8 cellular contexts compared by ENCODE assay signal in the genomic region with DNA sequence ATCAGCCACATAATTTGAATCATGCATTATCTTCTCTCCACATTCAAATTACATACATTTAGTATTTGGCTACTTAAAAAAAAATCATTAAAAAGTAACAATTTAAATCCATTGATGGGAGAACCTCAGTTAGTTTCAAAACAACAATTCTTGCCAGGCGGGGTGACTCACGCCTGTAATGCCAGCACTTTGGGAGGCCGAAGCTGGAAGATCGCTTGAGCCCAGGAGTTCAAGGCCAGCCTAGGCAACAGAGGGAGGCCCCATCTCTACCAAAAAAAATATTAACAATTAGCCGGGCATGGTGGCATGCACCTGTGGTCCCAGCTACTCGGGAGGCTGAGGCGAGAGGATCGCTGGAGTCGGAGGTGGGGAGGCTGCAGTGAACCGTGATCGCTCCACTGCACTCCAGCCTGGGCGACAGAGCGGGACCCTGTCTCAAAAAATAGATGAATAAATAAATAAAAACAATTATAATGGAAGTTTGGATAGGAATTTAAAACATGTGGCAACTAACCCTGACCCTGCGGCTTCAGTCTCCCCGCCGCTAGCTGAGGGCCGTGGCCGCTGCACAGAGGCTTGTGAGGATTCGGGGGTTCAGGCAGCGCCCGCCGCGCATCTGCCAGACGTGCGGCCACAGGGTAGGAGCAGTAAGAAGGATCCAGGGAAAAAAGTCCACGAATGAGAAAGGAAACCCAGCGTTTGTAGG. TPM values are rescaled to one million over a fixed set of nuclear protein-coding genes. Genes with fewer than 3 reads are reported as not detected.
DNase-seq lines count a peak whose midpoint lies in the region; ATAC-seq and TF ChIP-seq lines count a peak whose summit lies in the region.

No MANE protein-coding gene starts in this region.

- peaks cover 0 to 4% of the 10 kb centered on the region in 2 donors for H3K27me3 Mint-ChIP-seq in CD8-positive, alpha-beta memory T cell
- H3K27me3 Mint-ChIP-seq in endodermal cell (ENCODE audit: insufficient read depth): no peaks in the 10 kb centered on the region
- H3K27me3 Mint-ChIP-seq in osteocyte (ENCODE audit: unreplicated experiment): no peaks in the 10 kb centered on the region

- peaks cover 35 to 50% (median 45%) of the 10 kb centered on the region in 3 donors for H3K4me1 Mint-ChIP-seq in CD8-positive, alpha-beta memory T cell
- H3K4me1 Mint-ChIP-seq in endodermal cell (peaks cover 10% of the 10 kb centered on the region), osteocyte (ENCODE audit: unreplicated experiment) (peaks cover 46% of the 10 kb centered on the region)

- no peaks in the 10 kb centered on the region for H3K9me3 Mint-ChIP-seq in CD8-positive, alpha-beta memory T cell
- no peaks in the 10 kb centered on the region for H3K9me3 Mint-ChIP-seq in endodermal cell
- H3K9me3 Mint-ChIP-seq in osteocyte (ENCODE audit: unreplicated experiment): no peaks in the 10 kb centered on the region

- no peak overlapping the region for H2AFZ ChIP-seq in OCI-LY3 (ENCODE audit: low read depth, low read length)

- H4K20me1 ChIP-seq in OCI-LY3 (ENCODE audit: insufficient read depth, low read length): peaks cover 6% of the 10 kb centered on the region; the same call in 1 of the 2 replicates

- POLR2A ChIA-PET in CD8-positive, alpha-beta memory T cell (lab: Charles Lee): interaction anchor here (0.9 to 1.5 kb wide), 6 partner anchors 23 to 355 kb away, joined by 3 to 6 read pairs (median 4); no protein-coding TSS in a partner anchor

- TF ChIP-seq CTCF in OCI-LY3 (IDR thresholded peaks at IDR 0.05; ENCODE audit: low read depth, low read length): no peak
- TF ChIP-seq CTCF in endodermal cell (conservative IDR thresholded peaks at IDR 0.05): no peak
- no peak for TF ChIP-seq CTCF in osteocyte (IDR thresholded peaks at IDR 0.05)

- ATAC-seq in HG03520 (IDR thresholded peaks at IDR 0.05; ENCODE audit: unreplicated experiment): no peak
- ATAC-seq in HG02610 (IDR thresholded peaks at IDR 0.05; ENCODE audit: unreplicated experiment): no peak
- no peak for ATAC-seq in HG02938 (IDR thresholded peaks at IDR 0.05; ENCODE audit: unreplicated experiment)

- CTCF ChIA-PET in CD8-positive, alpha-beta memory T cell (lab: Charles Lee): interaction anchor here (1.4 to 2.5 kb wide), 4 partner anchors 13 to 129 kb away, joined by 4 to 21 read pairs (median 4); no protein-coding TSS in a partner anchor

- no peak for DNase-seq in CD8-positive, alpha-beta memory T cell
- DNase-seq in endodermal cell (no peak), osteocyte (ENCODE audit: extremely low spot score, unreplicated experiment) (peak; percentile 80), NCI-H774 (lab: John Stamatoyannopoulos, UW) (no peak)

- H3K9me3 ChIP-seq in CD8-positive, alpha-beta memory T cell (ENCODE audit: low read length): no peaks in the 10 kb centered on the region
- H3K9me3 ChIP-seq in OCI-LY3 (ENCODE audit: insufficient read depth, low read length) (no peaks in the 10 kb centered on the region), endodermal cell (ENCODE audit: control insufficient read depth, low read length) (no peaks in the 10 kb centered on the region)

- peaks cover 0 to 8% (median 0%) of the 10 kb centered on the region in 3 donors for H3K36me3 Mint-ChIP-seq in CD8-positive, alpha-beta memory T cell
- no peaks in the 10 kb centered on the region for H3K36me3 Mint-ChIP-seq in endodermal cell (ENCODE audit: low read depth)
- peaks cover 2% of the 10 kb centered on the region for H3K36me3 Mint-ChIP-seq in osteocyte (ENCODE audit: unreplicated experiment)

- no peaks in the 10 kb centered on the region for H3K27me3 ChIP-seq in CD8-positive, alpha-beta memory T cell (ENCODE audit: insufficient read depth, low read length, poor library complexity, severe bottlenecking)
- H3K27me3 ChIP-seq in OCI-LY3 (ENCODE audit: low read depth, low read length): no peaks in the 10 kb centered on the region
- H3K27me3 ChIP-seq in endodermal cell (ENCODE audit: control insufficient read depth, insufficient read depth, low read length, poor library complexity, severe bottlenecking): no peaks in the 10 kb centered on the region

- H3K27ac Mint-ChIP-seq in CD8-positive, alpha-beta memory T cell: peak overlapping the region; percentile 40 to 93 (median 92)
- peak overlapping the region; percentile 89 for H3K27ac Mint-ChIP-seq in endodermal cell
- peak overlapping the region; percentile 98 for H3K27ac Mint-ChIP-seq in osteocyte (ENCODE audit: unreplicated experiment)

- 41 to 54% methylated on average over 19 to 25 of the region's 27 CpGs for WGBS in endodermal cell (ENCODE audit: insufficient coverage in 1 of 2, insufficient read length in 1 of 2), 2 experiments

- peak overlapping the region; percentile 89 for H3K4me3 ChIP-seq in CD8-positive, alpha-beta memory T cell (ENCODE audit: low read length)
- H3K4me3 ChIP-seq in OCI-LY3 (ENCODE audit: low read length) (peak overlapping the region; percentile 99), endodermal cell (ENCODE audit: low read length) (peak overlapping the region; percentile 90)

- H3K4me1 ChIP-seq in CD8-positive, alpha-beta memory T cell (ENCODE audit: insufficient read depth, low read length): peaks cover 37% of the 10 kb centered on the region
- H3K4me1 ChIP-seq in OCI-LY3 (ENCODE audit: low read length) (peaks cover 28% of the 10 kb centered on the region), endodermal cell (ENCODE audit: control insufficient read depth, insufficient read depth, low read length) (no peaks in the 10 kb centered on the region)

- H3K79me2 ChIP-seq in OCI-LY3 (ENCODE audit: low read length): peaks cover 40% of the 10 kb centered on the region

- peak overlapping the region; percentile 92 for H3K27ac ChIP-seq in CD8-positive, alpha-beta memory T cell (ENCODE audit: low read depth, low read length)
- H3K27ac ChIP-seq in OCI-LY3 (ENCODE audit: low read length): no peak overlapping the region; the same call in 1 of the 2 replicates
- peak overlapping the region; percentile 94 for H3K27ac ChIP-seq in endodermal cell (ENCODE audit: low read depth, low read length)

- H3K36me3 ChIP-seq in CD8-positive, alpha-beta memory T cell (ENCODE audit: insufficient read depth, low read length): no peaks in the 10 kb centered on the region
- H3K36me3 ChIP-seq in OCI-LY3 (replicated peaks; ENCODE audit: low read depth, low read length): no peaks in the 10 kb centered on the region
- H3K36me3 ChIP-seq in endodermal cell (ENCODE audit: control insufficient read depth, insufficient read depth, low read length): no peaks in the 10 kb centered on the region

- H3K9ac ChIP-seq in OCI-LY3 (ENCODE audit: low read length) (peak overlapping the region; percentile 91), endodermal cell (ENCODE audit: extremely low read depth, low read length, poor library complexity, severe bottlenecking) (peak overlapping the region; percentile 76)

- peak overlapping the region; percentile 86 to 95 (median 90) for H3K4me3 Mint-ChIP-seq in CD8-positive, alpha-beta memory T cell
- H3K4me3 Mint-ChIP-seq in endodermal cell (peak overlapping the region; percentile 88), osteocyte (ENCODE audit: unreplicated experiment) (peak overlapping the region; percentile 97)

- peak overlapping the region; percentile 75 for H3K4me2 ChIP-seq in OCI-LY3 (ENCODE audit: low read length)

RNA-seq across cellular contexts. Expression of a gene that starts 1.1 kb away (rescaled TPM):
- 10 to 100 TPM; 21.0 to 21.7 TPM for total RNA-seq in CD8-positive, alpha-beta memory T cell
- 23.7 TPM for polyA plus RNA-seq in CD8-positive, alpha-beta memory T cell
- total RNA-seq in endodermal cell: 1 to 10 TPM; 7.3 to 8.6 TPM
- 13.6 TPM for polyA plus RNA-seq in endodermal cell (2013, experiment 1 of 2)
- 12.1 TPM for polyA plus RNA-seq in endodermal cell (2013, experiment 2 of 2)
- 36.6 and 38.7 TPM in 2 replicates for total RNA-seq in osteocyte
